In the genomic region with DNA sequence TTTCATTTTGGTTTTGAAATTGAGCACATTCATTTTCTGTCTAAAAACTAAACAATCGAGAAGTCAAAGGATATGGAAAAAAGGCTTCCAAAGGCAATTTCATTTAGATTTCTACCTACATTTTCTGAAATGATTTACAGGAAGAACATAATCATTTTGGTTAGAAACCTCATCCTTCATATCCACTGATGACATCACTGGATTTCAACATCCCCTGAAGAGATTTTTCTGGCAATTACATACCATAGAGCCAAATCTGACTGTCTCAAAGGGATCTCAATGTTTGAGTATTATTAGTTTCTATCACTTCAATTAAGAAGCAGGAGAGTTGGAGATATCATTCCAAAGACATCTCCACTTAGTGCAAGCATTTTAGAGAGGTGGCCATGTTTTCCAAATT, we compare ENCODE assay signal across 16 cellular contexts.
DNase-seq lines count a peak whose midpoint lies in the region; ATAC-seq and TF ChIP-seq lines count a peak whose summit lies in the region.
"Had no signal": no experiment of that assay in that cellular context is flagged by ENCODE, and none has a peak within 500 bp of the region (broad histone marks: within the 10 kb centered on the region; RNA-seq: fewer than 3 reads in every experiment).

No MANE protein-coding gene starts in this region.

- ATAC-seq in CD4-positive, CD25-positive, alpha-beta regulatory T cell (ENCODE audit: low read depth in 2 of 2) = no peak
- ATAC-seq in GM21515 (IDR thresholded peaks at IDR 0.05; ENCODE audit: unreplicated experiment) (no peak), Right ventricle myocardium inferior (no peak)
- ATAC-seq: heart right ventricle had no signal

- peaks cover 27% of the 10 kb centered on the region for H3K4me1 ChIP-seq in CD4-positive, CD25-positive, alpha-beta regulatory T cell (ENCODE audit: control insufficient read depth, insufficient read depth, low read length, poor library complexity, severe bottlenecking)
- H3K4me1 ChIP-seq in hepatocyte (ENCODE audit: insufficient read depth) (no peaks in the 10 kb centered on the region), endodermal cell (ENCODE audit: control insufficient read depth, insufficient read depth, low read length) (no peaks in the 10 kb centered on the region)

- no peaks in the 10 kb centered on the region for H3K79me2 ChIP-seq in hepatocyte

- H3K4me3 ChIP-seq in CD4-positive, CD25-positive, alpha-beta regulatory T cell (ENCODE audit: low read depth, low read length) = no peak overlapping the region
- no peak overlapping the region for H3K4me3 ChIP-seq in hepatocyte
- H3K4me3 ChIP-seq in endodermal cell (ENCODE audit: low read length) = no peak overlapping the region
- H3K4me3 ChIP-seq: heart right ventricle, thoracic aorta had no signal

- peak overlapping the region; percentile 82 to 99 (median 90) for H3K27ac Mint-ChIP-seq in CD4-positive, CD25-positive, alpha-beta regulatory T cell
- no peak overlapping the region for H3K27ac Mint-ChIP-seq in endodermal cell
- H3K27ac Mint-ChIP-seq: progenitor cell of endocrine pancreas had no signal

- TF ChIP-seq CTCF in hepatocyte (IDR thresholded peaks at IDR 0.05; ENCODE audit: poor library complexity) (no peak), endodermal cell (conservative IDR thresholded peaks at IDR 0.05) (no peak)

- H3K4me2 ChIP-seq in hepatocyte = no peak overlapping the region

- DNase-seq in CD4-positive, CD25-positive, alpha-beta regulatory T cell = no peak
- DNase-seq in LHCN-M2 (ENCODE audit: low read depth) (peak; percentile 25), amniotic stem cell (lab: John Stamatoyannopoulos, UW) (peak; percentile 9), hepatocyte (ENCODE audit: low spot score) (no peak), NCI-H748 treated with DMSO at 0.1 percent for 48 hours (lab: John Stamatoyannopoulos, UW) (no peak), endodermal cell (no peak), Right ventricle myocardium inferior (ENCODE audit: missing footprints) (no peak)
- DNase-seq: C1 segment of cervical spinal cord, DMS79 treated with DMSO at 0.1 percent for 48 hours, heart right ventricle, NCI-H2029, NCI-H526 treated with DMSO at 0.1 percent for 48 hours, RPMI8226 had no signal

- H3K4me1 Mint-ChIP-seq in CD4-positive, CD25-positive, alpha-beta regulatory T cell = peaks cover 16 to 46% (median 28%) of the 10 kb centered on the region in 4 donors
- no peaks in the 10 kb centered on the region for H3K4me1 Mint-ChIP-seq in endodermal cell

- no peak overlapping the region for H3K4me3 Mint-ChIP-seq in CD4-positive, CD25-positive, alpha-beta regulatory T cell
- H3K4me3 Mint-ChIP-seq in endodermal cell = no peak overlapping the region

- H3K36me3 ChIP-seq in CD4-positive, CD25-positive, alpha-beta regulatory T cell (ENCODE audit: control insufficient read depth, insufficient read depth, low read length) = no peaks in the 10 kb centered on the region
- H3K36me3 ChIP-seq in hepatocyte (replicated peaks; ENCODE audit: insufficient read depth, low read depth) = no peaks in the 10 kb centered on the region
- H3K36me3 ChIP-seq in endodermal cell (ENCODE audit: control insufficient read depth, insufficient read depth, low read length) = peaks cover 3% of the 10 kb centered on the region
- H3K36me3 ChIP-seq: thoracic aorta had no signal

- no peaks in the 10 kb centered on the region for H3K36me3 Mint-ChIP-seq in CD4-positive, CD25-positive, alpha-beta regulatory T cell
- H3K36me3 Mint-ChIP-seq in endodermal cell (ENCODE audit: low read depth) = peaks cover 2% of the 10 kb centered on the region

- no peaks in the 10 kb centered on the region for H4K20me1 ChIP-seq in hepatocyte (ENCODE audit: insufficient read depth, poor library complexity, severe bottlenecking)

- no peaks in the 10 kb centered on the region for H3K9me2 ChIP-seq in hepatocyte (replicated peaks; ENCODE audit: insufficient read depth)

- H3K27ac ChIP-seq in CD4-positive, CD25-positive, alpha-beta regulatory T cell (ENCODE audit: insufficient read depth, low read length, poor library complexity, severe bottlenecking) = no peak overlapping the region
- peak overlapping the region; percentile 83 for H3K27ac ChIP-seq in hepatocyte
- H3K27ac ChIP-seq in endodermal cell (ENCODE audit: low read depth, low read length) = no peak overlapping the region

- 97% methylated on average over 1 of the region's 1 CpG for WGBS in hepatocyte (ENCODE audit: low lambda C conversion rate, missing lambda C conversion rate)
- 80 to 100% methylated on average over 1 of the region's 1 CpG for WGBS in endodermal cell (ENCODE audit: insufficient coverage in 1 of 2, insufficient read length in 1 of 2), 2 experiments

- intact Hi-C loops in Right ventricle myocardium inferior (cut with DNase I) = no loop called here

- H3K9me3 Mint-ChIP-seq in CD4-positive, CD25-positive, alpha-beta regulatory T cell = no peaks in the 10 kb centered on the region
- H3K9me3 Mint-ChIP-seq in endodermal cell = no peaks in the 10 kb centered on the region

- no peak overlapping the region for H2AFZ ChIP-seq in hepatocyte

- H3K27me3 ChIP-seq in CD4-positive, CD25-positive, alpha-beta regulatory T cell (ENCODE audit: control insufficient read depth, insufficient read depth, low read length) = no peaks in the 10 kb centered on the region
- H3K27me3 ChIP-seq in hepatocyte (no peaks in the 10 kb centered on the region), endodermal cell (ENCODE audit: control insufficient read depth, insufficient read depth, low read length, poor library complexity, severe bottlenecking) (no peaks in the 10 kb centered on the region)
- H3K27me3 ChIP-seq: heart right ventricle had no signal

- H3K9ac ChIP-seq in endodermal cell (ENCODE audit: extremely low read depth, low read length, poor library complexity, severe bottlenecking) = no peak overlapping the region

- H3K9me3 ChIP-seq in CD4-positive, CD25-positive, alpha-beta regulatory T cell (ENCODE audit: control insufficient read depth in 2 of 2, low read length in 2 of 2) = no peaks in the 10 kb centered on the region
- no peaks in the 10 kb centered on the region for H3K9me3 ChIP-seq in hepatocyte (ENCODE audit: low read depth)
- no peaks in the 10 kb centered on the region for H3K9me3 ChIP-seq in endodermal cell (ENCODE audit: control insufficient read depth, low read length)
- H3K9me3 ChIP-seq: heart right ventricle, thoracic aorta had no signal

- no peaks in the 10 kb centered on the region for H3K27me3 Mint-ChIP-seq in CD4-positive, CD25-positive, alpha-beta regulatory T cell
- H3K27me3 Mint-ChIP-seq in endodermal cell (ENCODE audit: insufficient read depth) = no peaks in the 10 kb centered on the region
- H3K27me3 Mint-ChIP-seq: progenitor cell of endocrine pancreas had no signal

Comparison
In these comparisons a context has a peak if more than half of its experiments do, and no peak if none do; other contexts are left out.
1. DNase-seq: peak in LHCN-M2 (single experiment) and amniotic stem cell (single experiment); none in CD4-positive, CD25-positive, alpha-beta regulatory T cell (0 of 3), hepatocyte (single experiment), NCI-H748 treated with DMSO at 0.1 percent for 48 hours (single experiment), endodermal cell (single experiment) and Right ventricle myocardium inferior (single experiment).